ENCODE assay signal across 1 cellular context in the genomic region with DNA sequence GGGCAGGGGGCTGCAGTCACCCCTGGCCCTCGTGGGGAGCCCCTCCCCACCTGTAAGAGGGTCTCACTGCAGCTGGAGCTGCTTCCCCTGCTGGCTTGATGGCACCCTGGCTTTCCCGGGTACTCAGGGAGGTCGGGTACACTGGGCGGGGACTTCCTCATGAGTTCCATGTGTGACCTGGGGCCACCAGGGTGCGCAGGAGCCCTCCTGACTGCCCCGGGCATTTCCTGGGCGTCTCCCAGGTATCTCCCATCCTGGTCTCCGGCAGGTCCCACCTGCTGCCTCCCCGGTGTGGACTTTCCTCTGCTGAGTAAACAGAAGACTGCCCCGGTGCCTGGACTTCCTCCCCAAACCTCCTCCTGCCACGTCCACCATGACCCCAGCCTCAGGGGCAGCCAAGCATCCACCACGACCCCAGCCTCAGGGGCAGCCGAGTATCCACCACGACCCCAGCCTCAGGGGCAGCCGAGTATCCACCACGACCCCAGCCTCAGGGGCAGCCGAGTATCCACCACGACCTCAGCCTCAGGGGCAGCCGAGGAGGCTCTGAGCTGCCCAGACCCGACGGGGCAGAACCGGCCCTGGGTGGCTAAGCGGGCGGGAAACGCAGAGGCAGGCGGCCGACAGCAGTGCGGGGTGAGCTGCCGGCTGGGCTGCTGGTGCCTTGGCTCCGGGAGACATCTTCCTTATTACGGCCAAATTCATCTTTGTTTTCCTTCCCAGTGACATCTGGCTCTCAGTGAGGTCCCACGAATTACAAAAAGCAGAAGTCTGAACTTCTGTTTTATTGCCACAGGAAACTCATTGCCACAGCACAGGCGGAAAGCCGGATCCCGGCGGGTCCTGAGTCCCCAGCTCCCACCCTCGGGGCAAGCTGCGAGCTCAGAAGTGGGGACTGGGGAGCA.
TF ChIP-seq lines count a peak whose summit lies in the region.

No MANE protein-coding gene starts in this region.

TF ChIP-seq in HepG2, 621 proteins besides CTCF, POLR2A, EP300 and RAD21 (continued from another document):
- TF ChIP-seq, protein P1, sequence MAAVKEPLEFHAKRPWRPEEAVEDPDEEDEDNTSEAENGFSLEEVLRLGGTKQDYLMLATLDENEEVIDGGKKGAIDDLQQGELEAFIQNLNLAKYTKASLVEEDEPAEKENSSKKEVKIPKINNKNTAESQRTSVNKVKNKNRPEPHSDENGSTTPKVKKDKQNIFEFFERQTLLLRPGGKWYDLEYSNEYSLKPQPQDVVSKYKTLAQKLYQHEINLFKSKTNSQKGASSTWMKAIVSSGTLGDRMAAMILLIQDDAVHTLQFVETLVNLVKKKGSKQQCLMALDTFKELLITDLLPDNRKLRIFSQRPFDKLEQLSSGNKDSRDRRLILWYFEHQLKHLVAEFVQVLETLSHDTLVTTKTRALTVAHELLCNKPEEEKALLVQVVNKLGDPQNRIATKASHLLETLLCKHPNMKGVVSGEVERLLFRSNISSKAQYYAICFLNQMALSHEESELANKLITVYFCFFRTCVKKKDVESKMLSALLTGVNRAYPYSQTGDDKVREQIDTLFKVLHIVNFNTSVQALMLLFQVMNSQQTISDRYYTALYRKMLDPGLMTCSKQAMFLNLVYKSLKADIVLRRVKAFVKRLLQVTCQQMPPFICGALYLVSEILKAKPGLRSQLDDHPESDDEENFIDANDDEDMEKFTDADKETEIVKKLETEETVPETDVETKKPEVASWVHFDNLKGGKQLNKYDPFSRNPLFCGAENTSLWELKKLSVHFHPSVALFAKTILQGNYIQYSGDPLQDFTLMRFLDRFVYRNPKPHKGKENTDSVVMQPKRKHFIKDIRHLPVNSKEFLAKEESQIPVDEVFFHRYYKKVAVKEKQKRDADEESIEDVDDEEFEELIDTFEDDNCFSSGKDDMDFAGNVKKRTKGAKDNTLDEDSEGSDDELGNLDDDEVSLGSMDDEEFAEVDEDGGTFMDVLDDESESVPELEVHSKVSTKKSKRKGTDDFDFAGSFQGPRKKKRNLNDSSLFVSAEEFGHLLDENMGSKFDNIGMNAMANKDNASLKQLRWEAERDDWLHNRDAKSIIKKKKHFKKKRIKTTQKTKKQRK (IDR thresholded peaks at IDR 0.05; ENCODE audit: low read length): no peak
- TF ChIP-seq, protein P2, sequence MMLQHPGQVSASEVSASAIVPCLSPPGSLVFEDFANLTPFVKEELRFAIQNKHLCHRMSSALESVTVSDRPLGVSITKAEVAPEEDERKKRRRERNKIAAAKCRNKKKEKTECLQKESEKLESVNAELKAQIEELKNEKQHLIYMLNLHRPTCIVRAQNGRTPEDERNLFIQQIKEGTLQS (CRISPR knock-in tag; IDR thresholded peaks at IDR 0.05): no peak
- TF ChIP-seq PHB2 (IDR thresholded peaks at IDR 0.05; ENCODE audit: partially characterized antibody): no peak
- TF ChIP-seq, protein P3, sequence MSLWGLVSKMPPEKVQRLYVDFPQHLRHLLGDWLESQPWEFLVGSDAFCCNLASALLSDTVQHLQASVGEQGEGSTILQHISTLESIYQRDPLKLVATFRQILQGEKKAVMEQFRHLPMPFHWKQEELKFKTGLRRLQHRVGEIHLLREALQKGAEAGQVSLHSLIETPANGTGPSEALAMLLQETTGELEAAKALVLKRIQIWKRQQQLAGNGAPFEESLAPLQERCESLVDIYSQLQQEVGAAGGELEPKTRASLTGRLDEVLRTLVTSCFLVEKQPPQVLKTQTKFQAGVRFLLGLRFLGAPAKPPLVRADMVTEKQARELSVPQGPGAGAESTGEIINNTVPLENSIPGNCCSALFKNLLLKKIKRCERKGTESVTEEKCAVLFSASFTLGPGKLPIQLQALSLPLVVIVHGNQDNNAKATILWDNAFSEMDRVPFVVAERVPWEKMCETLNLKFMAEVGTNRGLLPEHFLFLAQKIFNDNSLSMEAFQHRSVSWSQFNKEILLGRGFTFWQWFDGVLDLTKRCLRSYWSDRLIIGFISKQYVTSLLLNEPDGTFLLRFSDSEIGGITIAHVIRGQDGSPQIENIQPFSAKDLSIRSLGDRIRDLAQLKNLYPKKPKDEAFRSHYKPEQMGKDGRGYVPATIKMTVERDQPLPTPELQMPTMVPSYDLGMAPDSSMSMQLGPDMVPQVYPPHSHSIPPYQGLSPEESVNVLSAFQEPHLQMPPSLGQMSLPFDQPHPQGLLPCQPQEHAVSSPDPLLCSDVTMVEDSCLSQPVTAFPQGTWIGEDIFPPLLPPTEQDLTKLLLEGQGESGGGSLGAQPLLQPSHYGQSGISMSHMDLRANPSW (CRISPR knock-in tag; IDR thresholded peaks at IDR 0.05; ENCODE audit: borderline replicate concordance): no peak
- no peak for TF ChIP-seq HNRNPUL1 (IDR thresholded peaks at IDR 0.05; ENCODE audit: low read depth, low read length)
- TF ChIP-seq XRCC5 (optimal IDR thresholded peaks at IDR 0.05; ENCODE audit: low read length): peak; percentile 35
- TF ChIP-seq PHF20 (CRISPR knock-in tag; IDR thresholded peaks at IDR 0.05): no peak
- no peak for TF ChIP-seq ZSCAN9 (CRISPR knock-in tag; IDR thresholded peaks at IDR 0.05; ENCODE audit: borderline replicate concordance)
- TF ChIP-seq TBX2 (CRISPR knock-in tag; IDR thresholded peaks at IDR 0.05; ENCODE audit: borderline replicate concordance): peak; percentile 19
- no peak for TF ChIP-seq ZNF616 (CRISPR knock-in tag; IDR thresholded peaks at IDR 0.05; ENCODE audit: low read depth)
- no peak for TF ChIP-seq ARNTL (CRISPR knock-in tag; IDR thresholded peaks at IDR 0.05)
- TF ChIP-seq ZNF10 (CRISPR knock-in tag; IDR thresholded peaks at IDR 0.05; ENCODE audit: borderline replicate concordance, low read depth): no peak
- no peak for TF ChIP-seq GATA4 (IDR thresholded peaks at IDR 0.05; ENCODE audit: borderline replicate concordance, low read depth)
- TF ChIP-seq MTF2 (CRISPR knock-in tag; IDR thresholded peaks at IDR 0.05; ENCODE audit: borderline replicate concordance): no peak
- TF ChIP-seq REPIN1 (CRISPR knock-in tag; IDR thresholded peaks at IDR 0.05; ENCODE audit: borderline replicate concordance, low read depth): no peak
- TF ChIP-seq ZNF343 (CRISPR knock-in tag; IDR thresholded peaks at IDR 0.05): 0 out of 2 replicates have a peak, but pooled peaks have one; percentile 38
- TF ChIP-seq ZNF761 (CRISPR knock-in tag; conservative IDR thresholded peaks at IDR 0.05): no peak
- no peak for TF ChIP-seq MED1 (CRISPR knock-in tag; IDR thresholded peaks at IDR 0.05)
- TF ChIP-seq ZNF382 (CRISPR knock-in tag; IDR thresholded peaks at IDR 0.05; ENCODE audit: borderline replicate concordance): no peak
- no peak for TF ChIP-seq ZNF564 (CRISPR knock-in tag; IDR thresholded peaks at IDR 0.05)
- TF ChIP-seq ZNF572 (CRISPR knock-in tag; IDR thresholded peaks at IDR 0.05): 0 out of 2 replicates have a peak, but pooled peaks have one; percentile 42
- no peak for TF ChIP-seq JUNB (CRISPR knock-in tag; IDR thresholded peaks at IDR 0.05; ENCODE audit: borderline replicate concordance)
- 0 out of 2 replicates have a peak, but pooled peaks have one; percentile 27 for TF ChIP-seq SP4 (CRISPR knock-in tag; IDR thresholded peaks at IDR 0.05)
TF ChIP-seq in HepG2: peak in this region for 13.
